Comparison of ENCODE assay signal across 12 cellular contexts in the genomic region with DNA sequence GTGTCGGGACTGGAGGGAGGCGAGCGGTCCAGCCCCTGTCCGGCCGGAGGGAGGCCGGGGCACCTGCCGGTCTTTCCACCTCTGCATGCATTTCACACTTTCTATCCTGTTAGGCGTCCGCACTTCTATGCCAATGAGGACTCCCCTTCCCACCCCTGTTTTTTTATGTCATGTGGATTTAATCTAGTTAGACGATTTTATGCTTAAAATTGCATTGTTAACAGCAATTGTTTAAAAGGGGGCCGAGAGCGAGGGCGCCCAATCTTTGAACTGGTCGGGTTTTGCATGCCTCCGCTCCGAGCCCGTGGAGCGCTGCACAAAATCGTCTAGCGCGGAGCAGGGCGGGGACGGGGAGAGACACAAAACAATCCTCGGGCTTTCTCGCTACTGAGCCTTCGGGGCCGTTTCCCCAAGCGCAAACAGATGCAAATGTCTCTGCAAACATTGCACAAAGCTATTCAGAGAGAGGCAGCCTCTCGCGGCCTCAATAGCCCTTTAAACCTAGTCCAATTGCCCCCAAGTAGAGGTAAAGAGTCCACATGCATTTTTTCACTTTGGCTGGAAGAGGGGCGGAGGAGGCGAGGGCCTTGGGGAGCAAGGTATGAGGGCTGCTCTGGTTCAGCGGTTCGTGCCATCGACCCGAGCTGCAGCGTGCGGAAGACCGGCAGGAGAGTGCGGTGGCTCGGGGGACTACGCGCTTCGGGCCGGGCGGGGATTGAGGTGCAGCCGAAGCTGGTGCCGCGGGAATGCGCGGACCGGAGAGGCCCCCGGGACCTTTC. TPM values are rescaled to one million over a fixed set of nuclear protein-coding genes. Genes with fewer than 3 reads are reported as not detected.
A peak's percentile ranks its signal among the peaks of the same experiment; 100 is the strongest.
DNase-seq lines count a peak whose midpoint lies in the region; ATAC-seq lines count a peak whose summit lies in the region.
"Had no signal": no experiment of that assay in that cellular context is flagged by ENCODE, and none has a peak within 500 bp of the region (broad histone marks: within the 10 kb centered on the region; RNA-seq: fewer than 3 reads in every experiment).

No MANE protein-coding gene starts in this region.

- DNase-seq in NCI-H1417 (lab: John Stamatoyannopoulos, UW) (peak in 2 of 3 experiments; percentile 18 to 61), NCI-H1417 treated with DMSO at 0.1 percent for 48 hours (lab: John Stamatoyannopoulos, UW) (no peak), NCI-H526 treated with DMSO at 0.1 percent for 48 hours (lab: John Stamatoyannopoulos, UW) (peak; percentile 74), right cardiac atrium (no peak), skeletal muscle cell (ENCODE audit: low read depth) (no peak), AG08396 (ENCODE audit: low spot score) (no peak)
- no peak for DNase-seq in stimulated activated CD4-positive, alpha-beta T cell treated with anti-CD3 and anti-CD28 coated beads, Interleukin-1b, Interleukin-23, amount 100 ng/mL, for 48 hours
- DNase-seq: effector CD8-positive, alpha-beta T cell had no signal

- intact Hi-C loops in right cardiac atrium (cut with DNase I): no loop called here

- H3K27me3 ChIP-seq in right cardiac atrium (ENCODE audit: control insufficient read depth, insufficient read depth): no peaks in the 10 kb centered on the region

- ATAC-seq in right cardiac atrium: no peak
- ATAC-seq in HG03039 (IDR thresholded peaks at IDR 0.05; ENCODE audit: unreplicated experiment): no peak

- H3K27ac ChIP-seq in right cardiac atrium (ENCODE audit: low read length): no peak overlapping the region

- H3K4me1 ChIP-seq in right cardiac atrium (ENCODE audit: control insufficient read depth, insufficient read depth, low read length): peaks cover 6% of the 10 kb centered on the region

- H3K4me3 ChIP-seq in right cardiac atrium (ENCODE audit: low read length) (peak overlapping the region; percentile 38), skeletal muscle cell (ENCODE audit: low read depth, low read length) (peak overlapping the region; percentile 45)

- WGBS in right cardiac atrium: 2% methylated on average over 53 of the region's 53 CpGs

- no peaks in the 10 kb centered on the region for H3K9me3 ChIP-seq in right cardiac atrium (ENCODE audit: control insufficient read depth, low read length)

RNA-seq across cellular contexts. Expression of gene TIFAB, which starts 37.5 kb away (rescaled TPM):
- total RNA-seq in right cardiac atrium: not detected
- not detected for polyA plus RNA-seq in right cardiac atrium
- total RNA-seq: A172; activated CD8-positive, alpha-beta memory T cell treated with anti-CD3 and anti-CD28 coated beads for 36 hours; myocyte had no signal

RNA-seq across cellular contexts. Expression of gene DCANP1, which starts 42.5 kb away (rescaled TPM):
- total RNA-seq in right cardiac atrium: not detected
- not detected for polyA plus RNA-seq in right cardiac atrium
- total RNA-seq: A172; activated CD8-positive, alpha-beta memory T cell treated with anti-CD3 and anti-CD28 coated beads for 36 hours; myocyte had no signal

RNA-seq across cellular contexts. Expression of gene NEUROG1, which starts 46.1 kb away (rescaled TPM):
- not detected for total RNA-seq in right cardiac atrium
- polyA plus RNA-seq in right cardiac atrium: not detected
- total RNA-seq: A172; activated CD8-positive, alpha-beta memory T cell treated with anti-CD3 and anti-CD28 coated beads for 36 hours; myocyte had no signal

Comparison
In these comparisons a context has a peak if more than half of its experiments do, and no peak if none do; other contexts are left out.
1. DNase-seq: peak in NCI-H1417 (2 of 3) and NCI-H526 treated with DMSO at 0.1 percent for 48 hours (single experiment); none in NCI-H1417 treated with DMSO at 0.1 percent for 48 hours (single experiment), right cardiac atrium (0 of 3), skeletal muscle cell (single experiment), AG08396 (single experiment) and stimulated activated CD4-positive, alpha-beta T cell treated with anti-CD3 and anti-CD28 coated beads, Interleukin-1b, Interleukin-23, amount 100 ng/mL, for 48 hours (single experiment).